9 cellular contexts compared by ENCODE assay signal in the genomic region with DNA sequence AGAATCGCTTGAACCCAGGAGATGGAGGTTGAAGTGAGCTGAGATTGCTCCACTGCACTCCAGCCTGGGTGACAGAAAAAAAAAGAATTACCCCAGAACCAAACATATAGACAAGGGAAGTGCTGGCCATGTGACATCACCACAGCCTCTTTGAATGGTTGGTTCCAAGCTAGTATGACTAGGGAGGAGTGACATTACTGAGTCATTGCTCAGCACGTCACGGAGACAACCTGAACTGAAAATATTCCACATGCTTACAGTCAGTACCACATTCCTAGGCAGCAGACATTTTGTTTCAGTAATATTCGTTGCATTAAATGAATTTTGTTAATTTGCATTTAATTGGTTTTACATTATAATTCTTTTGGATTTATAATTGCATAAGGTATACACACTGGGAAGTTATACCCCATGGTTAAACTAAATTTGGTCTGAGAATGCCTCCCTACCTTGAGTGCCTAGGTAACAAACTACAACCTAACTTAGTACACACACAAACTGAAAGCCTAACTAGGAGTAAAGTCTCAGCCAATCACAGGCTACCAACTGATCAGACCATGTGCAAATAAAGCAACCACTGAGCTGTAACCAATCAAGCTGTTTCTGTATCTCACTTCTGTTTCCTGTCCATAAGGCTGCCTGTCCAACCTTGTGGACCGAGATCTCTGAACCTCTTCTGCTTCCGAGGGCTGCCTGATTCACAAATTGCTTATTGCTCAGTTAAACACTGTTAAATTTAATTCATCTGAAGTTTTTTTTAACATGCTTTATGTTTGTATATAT.
DNase-seq lines count a peak whose midpoint lies in the region; ATAC-seq and TF ChIP-seq lines count a peak whose summit lies in the region.
"Had no signal": no experiment of that assay in that cellular context is flagged by ENCODE, and none has a peak within 500 bp of the region (broad histone marks: within the 10 kb centered on the region; RNA-seq: fewer than 3 reads in every experiment).

No MANE protein-coding gene starts in this region.

- no peaks in the 10 kb centered on the region for H3K79me2 ChIP-seq in osteoblast (ENCODE audit: insufficient read depth, low read length)

- H3K9me3 ChIP-seq in osteoblast (ENCODE audit: low read depth, low read length) = no peaks in the 10 kb centered on the region

- H3K4me3 ChIP-seq in osteoblast (ENCODE audit: insufficient read depth, low read length) = no peak overlapping the region
- H3K4me3 ChIP-seq: SK-N-MC had no signal

- H3K4me2 ChIP-seq in osteoblast (ENCODE audit: insufficient read depth, low read length) = no peak overlapping the region

- H4K20me1 ChIP-seq in osteoblast (ENCODE audit: insufficient read depth, low read length) = no peaks in the 10 kb centered on the region

- H3K27me3 ChIP-seq in osteoblast (ENCODE audit: insufficient read depth, low read length) = no peaks in the 10 kb centered on the region

- no peak for TF ChIP-seq CTCF in osteoblast (IDR thresholded peaks at IDR 0.05; ENCODE audit: extremely low read depth, low read depth, low read length)

- peak; percentile 33 for DNase-seq in NCI-H69 (lab: John Stamatoyannopoulos, UW)
- no peak for DNase-seq in osteoblast (ENCODE audit: insufficient read length, low spot score, missing footprints)
- no peak for DNase-seq in DMS79 treated with DMSO at 0.1 percent for 48 hours (lab: John Stamatoyannopoulos, UW)
- no peak for DNase-seq in activated naive CD4-positive, alpha-beta T cell (lab: John Stamatoyannopoulos, UW)
- DNase-seq in NCI-H1930 (lab: John Stamatoyannopoulos, UW) = no peak
- DNase-seq in NCI-H2227 treated with DMSO at 0.1 percent for 48 hours (lab: John Stamatoyannopoulos, UW) = no peak

- H3K36me3 ChIP-seq in osteoblast (ENCODE audit: insufficient read depth, low read length) = no peaks in the 10 kb centered on the region

- peaks cover 38% of the 10 kb centered on the region for H3K4me1 ChIP-seq in osteoblast (ENCODE audit: insufficient read depth, low read length)

- peak overlapping the region; percentile 88 for H3K27ac ChIP-seq in osteoblast (ENCODE audit: low read depth, low read length)
- H3K27ac ChIP-seq: SK-N-MC had no signal

- H2AFZ ChIP-seq in osteoblast (ENCODE audit: low read length) = peak overlapping the region; percentile 40

- peak; percentile 84 for ATAC-seq in GM18873 (IDR thresholded peaks at IDR 0.05; ENCODE audit: low FRiP score, unreplicated experiment)
- ATAC-seq in HG02623 (IDR thresholded peaks at IDR 0.05; ENCODE audit: unreplicated experiment) = peak; percentile 80
